ENCODE assay signal across 9 cellular contexts in genomic region chr6:40719671-40720374, GRCh38.
DNase-seq lines count a peak whose midpoint lies in the region; ATAC-seq, FAIRE-seq and TF ChIP-seq lines count a peak whose summit lies in the region.
"Had no signal": no experiment of that assay in that cellular context is flagged by ENCODE, and none has a peak within 500 bp of the region (broad histone marks: within the 10 kb centered on the region; RNA-seq: fewer than 3 reads in every experiment).

No MANE protein-coding gene starts in this region.

- WGBS in H1 (ENCODE audit: extremely low coverage in 1 of 2, insufficient coverage in 1 of 2, insufficient read length in 1 of 2, insufficient replicate concordance in 2 of 2, low coverage in 1 of 2, low lambda C conversion rate in 2 of 2, missing lambda C conversion rate in 1 of 2), 2 experiments = 47% methylated on average over 7 of the region's 7 CpGs; no CpG with 5 or more reads in 1 of the 2 experiments

- H2BK12ac ChIP-seq in H1 (ENCODE audit: low read depth, low read length) = peak overlapping the region; percentile 88; the same call in 1 of the 2 replicates

- no peak overlapping the region for H3K4ac ChIP-seq in H1 (replicated peaks; ENCODE audit: insufficient read length, low read depth, low read length)

- H4K91ac ChIP-seq in H1 (replicated peaks; ENCODE audit: insufficient read length, low read length) = peak overlapping the region; percentile 18

- H3K14ac ChIP-seq in H1 (ENCODE audit: insufficient read length) = no peak overlapping the region

- no peak overlapping the region for H3K9ac ChIP-seq in H1 (replicated peaks in 1 of 4; ENCODE audit: extremely low read depth in 1 of 4, low read depth in 3 of 4, low read length in 3 of 4)

- peak; percentile 79 for ATAC-seq in GM21786 (IDR thresholded peaks at IDR 0.05; ENCODE audit: unreplicated experiment)

- peak overlapping the region; percentile 93 for H2AFZ ChIP-seq in H1 (ENCODE audit: low read length)

- TF ChIP-seq CTCF in H1 (IDR thresholded peaks at IDR 0.05; ENCODE audit: control extremely low read depth in 1 of 3, insufficient read depth in 1 of 3, low read depth in 1 of 3, low read length in 3 of 3) = no peak

- H3K4me1 ChIP-seq in H1 (replicated peaks in 1 of 4; ENCODE audit: control insufficient read depth in 3 of 4, insufficient read depth in 4 of 4, low read length in 3 of 4) = peaks cover 4 to 12% (median 8%) of the 10 kb centered on the region in 4 experiments

- H3K23ac ChIP-seq in H1 (ENCODE audit: insufficient read length) = no peak overlapping the region

- no peaks in the 10 kb centered on the region for H3K79me2 ChIP-seq in H1 (ENCODE audit: control insufficient read depth in 1 of 2, insufficient read depth in 2 of 2, low read length in 2 of 2)

- H2AK5ac ChIP-seq in H1 (ENCODE audit: low read depth, low read length) = no peak overlapping the region; the same call in 1 of the 2 replicates

- peak overlapping the region; percentile 54 for H3K18ac ChIP-seq in H1 (ENCODE audit: extremely low read depth, low read length)

- H4K20me1 ChIP-seq in H1 (replicated peaks in 1 of 2; ENCODE audit: control insufficient read depth in 1 of 2, insufficient read depth in 2 of 2, low read length in 2 of 2) = no peaks in the 10 kb centered on the region

- CTCF ChIA-PET in H1 (lab: Charles Lee; ENCODE audit: partially characterized antibody) = interaction anchor here (0.8 to 1.8 kb wide), 7 partner anchors 9 to 320 kb away, joined by 3 to 5 read pairs (median 3); partner anchors contain the start of gene UNC5CL

- TF ChIP-seq RAD21 in H1 (IDR thresholded peaks at IDR 0.05 in 1 of 2, conservative IDR thresholded peaks at IDR 0.05 in 1 of 2; ENCODE audit: low read depth in 2 of 2, low read length in 2 of 2) = no peak

- H2BK5ac ChIP-seq in H1 (ENCODE audit: low read depth, low read length) = peak overlapping the region; percentile 52; the same call in 1 of the 2 replicates

- H3K36me3 ChIP-seq in H1 (ENCODE audit: control insufficient read depth in 2 of 4, insufficient read depth in 4 of 4, low read length in 3 of 4) = no peaks in the 10 kb centered on the region
- H3K36me3 ChIP-seq: neutrophil had no signal

- H3K4me2 ChIP-seq in H1 (ENCODE audit: insufficient read depth in 1 of 2, low read depth in 2 of 2, low read length in 2 of 2) = peak overlapping the region; percentile 43 to 65

- no peak overlapping the region for H3K27ac ChIP-seq in H1 (ENCODE audit: low read depth, low read length)
- H3K27ac ChIP-seq: neutrophil had no signal

- no peak for TF ChIP-seq EP300 in H1 (IDR thresholded peaks at IDR 0.05; ENCODE audit: borderline replicate concordance in 1 of 2, low read depth in 2 of 2, low read length in 2 of 2)

- H4K8ac ChIP-seq in H1 (ENCODE audit: extremely low read depth, insufficient read depth, low read length) = no peak overlapping the region; the same call in 1 of the 2 replicates

- POLR2A ChIA-PET in H1 (lab: Charles Lee; ENCODE audit: partially characterized antibody) = interaction anchor here (0.8 kb wide), 1 partner anchor 14 kb away, joined by 3 read pairs; no protein-coding TSS in a partner anchor

- no peaks in the 10 kb centered on the region for H3K9me3 ChIP-seq in H1 (ENCODE audit: insufficient read depth in 2 of 2, low read depth in 1 of 2, low read length in 1 of 2)
- H3K9me3 ChIP-seq: neutrophil had no signal

- H3K79me1 ChIP-seq in H1 (ENCODE audit: low read depth, low read length) = no peaks in the 10 kb centered on the region

- peaks cover 3% of the 10 kb centered on the region; the same call in 1 of the 2 replicates for H3K23me2 ChIP-seq in H1 (ENCODE audit: low read depth, low read length)

- 0 out of 2 replicates have a peak overlapping the region, but pooled peaks have one; percentile 10 for H2BK15ac ChIP-seq in H1 (ENCODE audit: low read length)

- DNase-seq in GM03348 (ENCODE audit: low spot score) (peak; percentile 79), NCI-H69 (lab: John Stamatoyannopoulos, UW) (peak; percentile 90), H1 (ENCODE audit: low read depth in 1 of 2, low spot score in 2 of 2) (peak in 1 of 2 experiments; percentile 57), non-pigmented ciliary epithelial cell (ENCODE audit: low read depth) (peak; percentile 9), retina (no peak), COLO829 (ENCODE audit: low spot score) (no peak)
- no peak for DNase-seq in stimulated activated CD8-positive, alpha-beta memory T cell treated with anti-CD3 and anti-CD28 coated beads, Interleukin-4, amount 100 ng/mL, for 48 hours

- no peak overlapping the region for H4K5ac ChIP-seq in H1 (ENCODE audit: insufficient read length, low read depth, low read length)

- FAIRE-seq in H1 (lab: Jason Lieb, UNC) = no peak

- H2BK20ac ChIP-seq in H1 (ENCODE audit: low read length) = peak overlapping the region; percentile 91; the same call in 1 of the 2 replicates

- H3K56ac ChIP-seq in H1 (replicated peaks; ENCODE audit: insufficient read length, low read depth, low read length) = no peak overlapping the region

- H2BK120ac ChIP-seq in H1 (replicated peaks; ENCODE audit: low read depth, low read length) = no peak overlapping the region

- no peak for TF ChIP-seq POLR2A in H1 (IDR thresholded peaks at IDR 0.05; ENCODE audit: control extremely low read depth in 1 of 2, low read depth in 2 of 2, low read length in 2 of 2)

- H3K27me3 ChIP-seq in H1 (replicated peaks in 1 of 4; ENCODE audit: control insufficient read depth in 3 of 4, extremely low read depth in 1 of 4, insufficient read depth in 3 of 4, low read length in 3 of 4) = no peaks in the 10 kb centered on the region; a peak in 1 of 7 replicates

- peak overlapping the region in 1 of 4 experiments; percentile 10; a peak in 1 of 8 replicates for H3K4me3 ChIP-seq in H1 (ENCODE audit: extremely low read depth in 1 of 4, insufficient read depth in 2 of 4, low read depth in 3 of 4, low read length in 4 of 4)

Comparison
In these comparisons a context has a peak if more than half of its experiments do, and no peak if none do; other contexts are left out.
1. DNase-seq: peak in GM03348 (single experiment), NCI-H69 (single experiment) and non-pigmented ciliary epithelial cell (single experiment); none in retina (single experiment), COLO829 (single experiment) and stimulated activated CD8-positive, alpha-beta memory T cell treated with anti-CD3 and anti-CD28 coated beads, Interleukin-4, amount 100 ng/mL, for 48 hours (single experiment).